Comparison of ENCODE assay signal across 1 cellular context in the genomic region with DNA sequence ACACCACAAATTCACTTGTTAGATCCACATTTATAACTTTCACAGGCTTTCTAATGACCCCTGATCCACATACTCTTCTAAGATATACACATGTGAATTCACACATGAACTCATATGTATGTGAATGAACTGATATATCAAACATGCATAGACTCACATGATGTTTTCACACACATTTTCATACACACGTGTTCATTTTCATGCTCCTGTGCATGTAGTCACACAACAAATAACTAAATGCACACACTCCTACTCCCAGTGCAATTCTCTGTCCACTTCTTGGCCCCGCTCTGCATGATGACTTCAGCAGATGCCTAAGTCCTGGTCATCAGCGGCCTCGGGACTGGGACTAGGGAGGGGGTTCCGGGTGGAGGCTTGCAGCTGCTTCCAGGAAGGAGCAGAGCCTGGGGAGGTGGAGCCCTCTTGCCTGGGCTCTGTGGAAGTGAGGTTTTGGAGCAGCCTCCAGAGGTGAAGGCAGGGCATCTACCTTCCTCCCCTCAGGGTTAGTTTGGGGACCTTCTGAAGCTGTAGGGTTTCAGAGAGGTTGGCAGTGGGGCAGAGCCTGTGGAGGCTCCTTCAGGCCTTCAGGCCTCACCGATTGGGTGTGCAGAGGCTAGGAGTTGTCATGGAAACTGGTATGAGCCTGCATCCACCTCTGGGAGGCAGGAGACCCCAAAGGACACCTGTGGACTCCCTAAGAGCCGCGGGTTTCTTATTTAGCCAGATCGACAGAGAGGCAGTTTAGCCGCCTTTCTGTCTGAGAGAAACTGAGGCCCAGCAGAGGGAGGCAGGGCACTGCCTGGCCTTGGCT.
A peak's percentile ranks its signal among the peaks of the same experiment; 100 is the strongest.
TF ChIP-seq lines count a peak whose summit lies in the region.

No MANE protein-coding gene starts in this region.

TF ChIP-seq in endothelial cell of umbilical vein, 7 proteins besides CTCF, POLR2A, EP300 and RAD21:
- TF ChIP-seq EZH2 (IDR thresholded peaks at IDR 0.05; ENCODE audit: borderline replicate concordance, low read depth, low read length, severe bottlenecking) = no peak
- peak; percentile 35 for TF ChIP-seq FOS (IDR thresholded peaks at IDR 0.05; ENCODE audit: borderline replicate concordance, insufficient read depth, low read length)
